8 cellular contexts compared by ENCODE assay signal in genomic region chr5:60522299-60522915, GRCh38.
A peak's percentile ranks its signal among the peaks of the same experiment; 100 is the strongest.
DNase-seq lines count a peak whose midpoint lies in the region; ATAC-seq lines count a peak whose summit lies in the region.

No MANE protein-coding gene starts in this region.

- DNase-seq in SK-N-DZ (ENCODE audit: low spot score) (peak; percentile 22), iPS-NIHi11 (ENCODE audit: low spot score) (no peak), cerebellar nuclear complex (lab: John Stamatoyannopoulos, UW) (no peak)
- no peak for DNase-seq in stimulated activated effector memory CD8-positive, alpha-beta T cell treated with anti-CD3 and anti-CD28 coated beads, Interleukin-12 subunit alpha, Interleukin-12 subunit beta, amount 100 ng/mL, for 72 hours (ENCODE audit: low spot score in 2 of 2)
- no peak for DNase-seq in T-helper 2 cell treated with Interferon-gamma antibody and Interleukin-4, amounts not matched to agents 5 μg/mL and 100 μg/mL, for 36 hours (ENCODE audit: low spot score)
- DNase-seq in activated effector memory CD4-positive, alpha-beta T cell treated with anti-CD3 and anti-CD28 coated beads, Interleukin-2, amount 50 U/mL, for 16 hours: no peak

- no peak overlapping the region for H3K4me3 Mint-ChIP-seq in stimulated activated effector memory CD8-positive, alpha-beta T cell treated with anti-CD3 and anti-CD28 coated beads, Interleukin-12 subunit alpha, Interleukin-12 subunit beta, amount 100 ng/mL, for 72 hours
- no peak overlapping the region for H3K4me3 Mint-ChIP-seq in T-helper 2 cell treated with Interferon-gamma antibody and Interleukin-4, amounts not matched to agents 5 μg/mL and 100 μg/mL, for 36 hours

- peaks cover 15% of the 10 kb centered on the region for H3K27me3 Mint-ChIP-seq in T-helper 2 cell treated with Interferon-gamma antibody and Interleukin-4, amounts not matched to agents 5 μg/mL and 100 μg/mL, for 36 hours (ENCODE audit: low read depth)

- no peaks in the 10 kb centered on the region for H3K4me1 Mint-ChIP-seq in stimulated activated effector memory CD8-positive, alpha-beta T cell treated with anti-CD3 and anti-CD28 coated beads, Interleukin-12 subunit alpha, Interleukin-12 subunit beta, amount 100 ng/mL, for 72 hours
- peaks cover 6% of the 10 kb centered on the region for H3K4me1 Mint-ChIP-seq in T-helper 2 cell treated with Interferon-gamma antibody and Interleukin-4, amounts not matched to agents 5 μg/mL and 100 μg/mL, for 36 hours (ENCODE audit: low read depth)

- H3K9me3 Mint-ChIP-seq in stimulated activated effector memory CD8-positive, alpha-beta T cell treated with anti-CD3 and anti-CD28 coated beads, Interleukin-12 subunit alpha, Interleukin-12 subunit beta, amount 100 ng/mL, for 72 hours: peaks cover 3% of the 10 kb centered on the region
- H3K9me3 Mint-ChIP-seq in T-helper 2 cell treated with Interferon-gamma antibody and Interleukin-4, amounts not matched to agents 5 μg/mL and 100 μg/mL, for 36 hours: no peaks in the 10 kb centered on the region

- H3K36me3 Mint-ChIP-seq in stimulated activated effector memory CD8-positive, alpha-beta T cell treated with anti-CD3 and anti-CD28 coated beads, Interleukin-12 subunit alpha, Interleukin-12 subunit beta, amount 100 ng/mL, for 72 hours: no peaks in the 10 kb centered on the region
- no peaks in the 10 kb centered on the region for H3K36me3 Mint-ChIP-seq in T-helper 2 cell treated with Interferon-gamma antibody and Interleukin-4, amounts not matched to agents 5 μg/mL and 100 μg/mL, for 36 hours (ENCODE audit: low read depth)

- no peak overlapping the region for H3K27ac Mint-ChIP-seq in stimulated activated effector memory CD8-positive, alpha-beta T cell treated with anti-CD3 and anti-CD28 coated beads, Interleukin-12 subunit alpha, Interleukin-12 subunit beta, amount 100 ng/mL, for 72 hours
- H3K27ac Mint-ChIP-seq in T-helper 2 cell treated with Interferon-gamma antibody and Interleukin-4, amounts not matched to agents 5 μg/mL and 100 μg/mL, for 36 hours: no peak overlapping the region

- ATAC-seq in GM19043 (IDR thresholded peaks at IDR 0.05; ENCODE audit: low read depth, unreplicated experiment): peak; percentile 75
- ATAC-seq in HG02870 (IDR thresholded peaks at IDR 0.05; ENCODE audit: unreplicated experiment): peak; percentile 86
- peak; percentile 58 for ATAC-seq in stimulated activated effector memory CD8-positive, alpha-beta T cell treated with anti-CD3 and anti-CD28 coated beads, Interleukin-12 subunit alpha, Interleukin-12 subunit beta, amount 100 ng/mL, for 72 hours
